Comparison of ENCODE assay signal across 36 cellular contexts in the genomic region with DNA sequence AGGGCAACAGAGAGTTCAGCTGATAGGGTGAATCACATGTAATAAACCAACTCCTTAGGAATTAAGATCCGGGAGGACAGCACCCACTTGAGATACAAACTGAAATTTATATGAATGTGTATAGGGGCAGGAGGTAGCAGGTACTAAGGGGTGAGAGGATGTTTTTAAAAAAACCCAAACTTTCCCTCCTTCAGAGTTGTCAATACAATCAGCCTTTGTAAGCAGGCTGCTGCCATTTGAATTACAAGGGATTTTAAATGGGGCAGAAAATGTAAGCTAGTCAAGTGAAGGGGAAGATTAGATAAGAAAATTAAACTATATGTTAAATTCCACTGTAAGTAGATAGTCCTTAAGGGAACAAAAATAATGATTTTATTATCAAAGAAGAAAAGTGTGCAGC.
"Had no signal": no experiment of that assay in that cellular context is flagged by ENCODE, and none has a peak within 500 bp of the region (broad histone marks: within the 10 kb centered on the region; RNA-seq: fewer than 3 reads in every experiment).

No MANE protein-coding gene starts in this region.

- H3K36me3 ChIP-seq: adrenal gland, brain microvascular endothelial cell, breast epithelium had no signal

- ATAC-seq: activated CD4-positive, alpha-beta T cell treated with anti-CD3 and anti-CD28 coated beads for 36 hours; activated CD4-positive, CD25-positive, alpha-beta regulatory T cell treated with anti-CD3 and anti-CD28 coated beads, Interleukin-2, amount 50 U/mL, for 24 hours; activated CD8-positive, alpha-beta T cell treated with anti-CD3 and anti-CD28 coated beads for 36 hours; activated naive CD4-positive, alpha-beta T cell treated with anti-CD3 and anti-CD28 coated beads, Interleukin-2, amount 50 U/mL, for 72 hours; activated T-cell treated with anti-CD3 and anti-CD28 coated beads, Interleukin-2, amount 50 U/mL, for 4 hours; activated T-cell treated with anti-CD3 and anti-CD28 coated beads, Interleukin-2, amount 50 U/mL, for 72 hours; activated T-helper 17 cell treated with anti-CD3 and anti-CD28 coated beads, Interleukin-2, amount 50 U/mL, for 72 hours; body of pancreas had no signal

- H3K9me3 Mint-ChIP-seq: activated CD4-positive, alpha-beta memory T cell treated with anti-CD3 and anti-CD28 coated beads for 36 hours; activated CD4-positive, alpha-beta T cell treated with anti-CD3 and anti-CD28 coated beads, Interleukin-2, amount 10 ng/mL, durations not matched to agents 24 days and 14 days; activated CD8-positive, alpha-beta T cell treated with anti-CD3 and anti-CD28 coated beads for 36 hours; activated naive CD4-positive, alpha-beta T cell treated with anti-CD3 and anti-CD28 coated beads for 36 hours; activated naive CD8-positive, alpha-beta T cell treated with anti-CD3 and anti-CD28 coated beads for 36 hours; activated T-cell treated with anti-CD3 and anti-CD28 coated beads, Interleukin-2, amount 50 U/mL, for 4 hours; activated T-helper 1 cell treated with anti-CD3 and anti-CD28 coated beads, Interleukin-12 subunit alpha, Interleukin-12 subunit beta, Interleukin-2, Interleukin-4 antibody, amounts not matched to agents 30 ng/mL and 10 ng/mL and 1 ng/mL, durations not matched to agents 14 hours and 24 hours and 36 hours; T-helper 1 cell treated with Interleukin-12 subunit alpha and Interleukin-12 subunit beta and Interleukin-4 antibody, amounts not matched to agents 30 μg/mL and 1 μg/mL, for 36 hours; T-helper 2 cell treated with Interferon-gamma antibody and Interleukin-4, amounts not matched to agents 5 μg/mL and 100 μg/mL, for 36 hours had no signal

- H3K27ac Mint-ChIP-seq: activated CD4-positive, alpha-beta memory T cell treated with anti-CD3 and anti-CD28 coated beads for 36 hours; activated CD4-positive, alpha-beta T cell treated with anti-CD3 and anti-CD28 coated beads for 36 hours; activated CD4-positive, alpha-beta T cell treated with anti-CD3 and anti-CD28 coated beads, Interleukin-2, amount 10 ng/mL, durations not matched to agents 24 days and 14 days; activated CD8-positive, alpha-beta T cell treated with anti-CD3 and anti-CD28 coated beads for 36 hours; activated naive CD4-positive, alpha-beta T cell treated with anti-CD3 and anti-CD28 coated beads for 36 hours; activated naive CD4-positive, alpha-beta T cell treated with anti-CD3 and anti-CD28 coated beads, Interleukin-2, amount 50 U/mL, for 72 hours; activated naive CD8-positive, alpha-beta T cell treated with anti-CD3 and anti-CD28 coated beads for 36 hours; activated T-cell treated with anti-CD3 and anti-CD28 coated beads, Interleukin-2, amount 50 U/mL, for 72 hours; activated T-helper 1 cell treated with anti-CD3 and anti-CD28 coated beads, Interleukin-12 subunit alpha, Interleukin-12 subunit beta, Interleukin-2, Interleukin-4 antibody, amounts not matched to agents 30 ng/mL and 10 ng/mL and 1 ng/mL, durations not matched to agents 14 hours and 24 hours and 36 hours; activated T-helper 17 cell treated with anti-CD3 and anti-CD28 coated beads, Interleukin-2, amount 50 U/mL, for 72 hours; T-helper 1 cell treated with Interleukin-12 subunit alpha and Interleukin-12 subunit beta and Interleukin-4 antibody, amounts not matched to agents 30 μg/mL and 1 μg/mL, for 36 hours; T-helper 2 cell treated with Interferon-gamma antibody and Interleukin-4, amounts not matched to agents 5 μg/mL and 100 μg/mL, for 36 hours had no signal

- H3K4me1 Mint-ChIP-seq: activated CD4-positive, alpha-beta T cell treated with anti-CD3 and anti-CD28 coated beads for 36 hours; activated CD4-positive, alpha-beta T cell treated with anti-CD3 and anti-CD28 coated beads, Interleukin-2, amount 10 ng/mL, durations not matched to agents 24 days and 14 days; activated naive CD8-positive, alpha-beta T cell treated with anti-CD3 and anti-CD28 coated beads for 36 hours; activated T-helper 17 cell treated with anti-CD3 and anti-CD28 coated beads, Interleukin-2, amount 50 U/mL, for 72 hours had no signal

- H3K9me3 ChIP-seq: adrenal gland, body of pancreas, breast epithelium had no signal

- H3K4me3 ChIP-seq: adrenal gland, body of pancreas, breast epithelium had no signal

- H3K27ac ChIP-seq: adrenal gland, body of pancreas, brain microvascular endothelial cell, breast epithelium, VCaP had no signal

- H3K27me3 Mint-ChIP-seq: activated CD4-positive, alpha-beta T cell treated with anti-CD3 and anti-CD28 coated beads for 36 hours; activated CD4-positive, alpha-beta T cell treated with anti-CD3 and anti-CD28 coated beads, Interleukin-2, amount 10 ng/mL, durations not matched to agents 24 days and 14 days; activated CD8-positive, alpha-beta T cell treated with anti-CD3 and anti-CD28 coated beads for 36 hours; activated naive CD8-positive, alpha-beta T cell treated with anti-CD3 and anti-CD28 coated beads for 36 hours; activated T-helper 17 cell treated with anti-CD3 and anti-CD28 coated beads, Interleukin-2, amount 50 U/mL, for 72 hours had no signal

- H3K27me3 ChIP-seq: adrenal gland, body of pancreas, brain microvascular endothelial cell, breast epithelium had no signal

- H3K4me1 ChIP-seq: adrenal gland, body of pancreas, breast epithelium had no signal

- H3K36me3 Mint-ChIP-seq: activated CD4-positive, alpha-beta memory T cell treated with anti-CD3 and anti-CD28 coated beads for 36 hours; activated naive CD4-positive, alpha-beta T cell treated with anti-CD3 and anti-CD28 coated beads, Interleukin-2, amount 50 U/mL, for 72 hours; activated naive CD8-positive, alpha-beta T cell treated with anti-CD3 and anti-CD28 coated beads for 36 hours had no signal

- H3K4me3 Mint-ChIP-seq: activated CD4-positive, alpha-beta memory T cell treated with anti-CD3 and anti-CD28 coated beads for 36 hours; activated CD4-positive, alpha-beta T cell treated with anti-CD3 and anti-CD28 coated beads for 36 hours; activated CD4-positive, alpha-beta T cell treated with anti-CD3 and anti-CD28 coated beads, Interleukin-2, amount 10 ng/mL, durations not matched to agents 24 days and 14 days; activated CD8-positive, alpha-beta T cell treated with anti-CD3 and anti-CD28 coated beads for 36 hours; activated naive CD4-positive, alpha-beta T cell treated with anti-CD3 and anti-CD28 coated beads for 36 hours; activated naive CD8-positive, alpha-beta T cell treated with anti-CD3 and anti-CD28 coated beads for 36 hours; activated T-cell treated with anti-CD3 and anti-CD28 coated beads, Interleukin-2, amount 50 U/mL, for 4 hours; activated T-cell treated with anti-CD3 and anti-CD28 coated beads, Interleukin-2, amount 50 U/mL, for 72 hours; activated T-helper 1 cell treated with anti-CD3 and anti-CD28 coated beads, Interleukin-12 subunit alpha, Interleukin-12 subunit beta, Interleukin-2, Interleukin-4 antibody, amounts not matched to agents 30 ng/mL and 10 ng/mL and 1 ng/mL, durations not matched to agents 14 hours and 24 hours and 36 hours; activated T-helper 17 cell treated with anti-CD3 and anti-CD28 coated beads, Interleukin-2, amount 50 U/mL, for 72 hours; T-helper 1 cell treated with Interleukin-12 subunit alpha and Interleukin-12 subunit beta and Interleukin-4 antibody, amounts not matched to agents 30 μg/mL and 1 μg/mL, for 36 hours; T-helper 2 cell treated with Interferon-gamma antibody and Interleukin-4, amounts not matched to agents 5 μg/mL and 100 μg/mL, for 36 hours had no signal

- DNase-seq: activated CD4-positive, alpha-beta memory T cell treated with anti-CD3 and anti-CD28 coated beads for 36 hours; activated CD4-positive, alpha-beta T cell treated with anti-CD3 and anti-CD28 coated beads for 1 hour; activated CD4-positive, alpha-beta T cell treated with anti-CD3 and anti-CD28 coated beads for 36 hours; activated CD4-positive, alpha-beta T cell treated with anti-CD3 and anti-CD28 coated beads, Interleukin-2, amount 10 ng/mL, durations not matched to agents 24 days and 14 days; activated CD4-positive, alpha-beta T cell treated with anti-CD3 and anti-CD28 coated beads, Interleukin-2, amount 50 U/mL, for 1 hour; activated CD4-positive, alpha-beta T cell treated with anti-CD3 and anti-CD28 coated beads, Interleukin-2, amount 50 U/mL, for 4 hours; activated CD4-positive, CD25-positive, alpha-beta regulatory T cell; activated CD8-positive, alpha-beta memory T cell treated with anti-CD3 and anti-CD28 coated beads, Interleukin-2, amount 50 U/mL, for 4 hours; activated CD8-positive, alpha-beta T cell treated with anti-CD3 and anti-CD28 coated beads for 36 hours; activated effector memory CD4-positive, alpha-beta T cell treated with anti-CD3 and anti-CD28 coated beads, Interleukin-2, amount 50 U/mL, for 16 hours; activated gamma-delta T cell treated with Interleukin-2 at 50 U/mL for 16 hours; activated naive CD4-positive, alpha-beta T cell; activated naive CD4-positive, alpha-beta T cell treated with anti-CD3 and anti-CD28 coated beads for 36 hours; activated naive CD4-positive, alpha-beta T cell treated with anti-CD3 and anti-CD28 coated beads, Interleukin-2, amount 50 U/mL, for 16 hours; activated naive CD8-positive, alpha-beta T cell treated with anti-CD3 and anti-CD28 coated beads for 36 hours; activated T-cell treated with anti-CD3 and anti-CD28 coated beads for 4 hours; activated T-cell treated with anti-CD3 and anti-CD28 coated beads, Interleukin-2, amount 50 U/mL, for 1 hour; activated T-cell treated with anti-CD3 and anti-CD28 coated beads, Interleukin-2, amount 50 U/mL, for 4 hours; activated T-cell treated with anti-CD3 and anti-CD28 coated beads, Interleukin-2, amount 50 U/mL, for 72 hours; adrenal gland; amniotic stem cell; aorta; body of pancreas; brain microvascular endothelial cell; central memory CD4-positive, alpha-beta T cell; T-helper 1 cell; T-helper 2 cell; T-helper 9 cell had no signal
